Comparison of ENCODE assay signal across 14 cellular contexts in the genomic region with DNA sequence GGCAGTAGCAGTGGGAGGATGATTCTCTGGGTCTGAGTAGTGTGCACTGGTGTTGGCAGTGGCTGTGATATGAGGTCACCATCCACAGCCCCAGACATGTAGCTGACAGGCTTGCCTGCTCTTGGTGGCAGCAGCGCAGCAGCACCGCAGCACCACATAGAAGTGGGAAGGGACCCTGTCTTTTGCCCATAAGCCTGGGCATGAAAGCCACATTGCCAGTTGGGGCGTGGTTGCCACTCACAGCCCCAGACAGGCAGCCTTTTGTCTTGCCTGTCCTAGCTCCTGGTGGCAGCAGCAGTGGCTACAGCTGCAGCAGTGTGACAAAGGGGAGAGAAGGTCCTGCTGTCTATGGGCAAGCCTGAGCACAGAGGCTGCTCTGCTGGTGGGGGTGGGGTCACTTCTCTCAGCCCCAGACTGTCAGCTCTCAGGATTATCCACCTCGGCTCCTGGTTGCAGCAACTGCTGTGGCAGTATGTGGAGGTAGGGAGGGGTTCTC.
DNase-seq lines count a peak whose midpoint lies in the region; ATAC-seq and TF ChIP-seq lines count a peak whose summit lies in the region.
"Had no signal": no experiment of that assay in that cellular context is flagged by ENCODE, and none has a peak within 500 bp of the region (broad histone marks: within the 10 kb centered on the region; RNA-seq: fewer than 3 reads in every experiment).

No MANE protein-coding gene starts in this region.

- H3K27ac ChIP-seq in RWPE2 (ENCODE audit: poor library complexity, severe bottlenecking) = no peak overlapping the region

- ATAC-seq in RWPE2 (ENCODE audit: low read depth) = peak; percentile 33; the same call in 1 of the 3 replicates
- ATAC-seq: naive thymus-derived CD8-positive, alpha-beta T cell had no signal

- peak; percentile 1 for DNase-seq in NCI-H1436 (lab: John Stamatoyannopoulos, UW)
- DNase-seq in NCI-H1436 treated with DMSO at 0.1 percent for 48 hours (lab: John Stamatoyannopoulos, UW) = no peak
- DNase-seq in RWPE2 (ENCODE audit: low spot score) = no peak
- DNase-seq in iPS-NIHi11 (ENCODE audit: low spot score) = peak; percentile 24
- peak; percentile 90 for DNase-seq in superior temporal gyrus (ENCODE audit: extremely low spot score)
- DNase-seq in HuH-7.5 (ENCODE audit: low spot score) = no peak
- DNase-seq in ureter (ENCODE audit: low spot score) = no peak
- DNase-seq in NK-92 treated with Interleukin-12 subunit alpha and Interleukin-12 subunit beta, amount 100 ng/mL, for 24 hours (lab: John Stamatoyannopoulos, UW) = no peak
- DNase-seq: activated CD4-positive, alpha-beta T cell treated with anti-CD3 and anti-CD28 coated beads, Interleukin-2, amount 50 U/mL, for 48 hours; activated naive CD4-positive, alpha-beta T cell; Caco-2; MM.1S; naive thymus-derived CD8-positive, alpha-beta T cell; OCI-M1 had no signal

- no peak for TF ChIP-seq CTCF in RWPE2 (IDR thresholded peaks at IDR 0.05; ENCODE audit: poor library complexity, severe bottlenecking)

- H3K4me1 ChIP-seq in RWPE2 (ENCODE audit: insufficient read depth, poor library complexity, severe bottlenecking) = no peaks in the 10 kb centered on the region
- H3K4me1 ChIP-seq: Caco-2 had no signal

- no peak overlapping the region for H3K4me3 ChIP-seq in RWPE2 (ENCODE audit: severe bottlenecking)

- peaks cover 11% of the 10 kb centered on the region for H3K27me3 ChIP-seq in RWPE2 (ENCODE audit: insufficient read depth, poor library complexity, severe bottlenecking)

- H3K9me3 ChIP-seq in RWPE2 (ENCODE audit: severe bottlenecking) = peaks cover 4% of the 10 kb centered on the region
- H3K9me3 ChIP-seq: Caco-2 had no signal

- no peaks in the 10 kb centered on the region for H3K36me3 ChIP-seq in RWPE2 (ENCODE audit: low read depth)

Comparison
In these comparisons a context has a peak if more than half of its experiments do, and no peak if none do; other contexts are left out.
1. DNase-seq: peak in NCI-H1436 (single experiment), iPS-NIHi11 (single experiment) and superior temporal gyrus (single experiment); none in NCI-H1436 treated with DMSO at 0.1 percent for 48 hours (single experiment), RWPE2 (single experiment), HuH-7.5 (single experiment), ureter (single experiment) and NK-92 treated with Interleukin-12 subunit alpha and Interleukin-12 subunit beta, amount 100 ng/mL, for 24 hours (single experiment).